ENCODE assay signal across 7 cellular contexts in genomic region chr6:148179786-148180185, GRCh38.
DNase-seq lines count a peak whose midpoint lies in the region; ATAC-seq and TF ChIP-seq lines count a peak whose summit lies in the region.

No MANE protein-coding gene starts in this region.

- peak; percentile 51; the same call in 2 of the 3 replicates for TF ChIP-seq CTCF in GM12872 (IDR thresholded peaks at IDR 0.05; ENCODE audit: insufficient read depth, low read depth, low read length)
- TF ChIP-seq CTCF in nephron progenitor cell (IDR thresholded peaks at IDR 0.05) = no peak

- H3K27ac Mint-ChIP-seq in nephron progenitor cell = no peak overlapping the region

- peaks cover 20% of the 10 kb centered on the region for H3K9me3 Mint-ChIP-seq in nephron progenitor cell

- no peak for ATAC-seq in GM19324 (IDR thresholded peaks at IDR 0.05; ENCODE audit: low FRiP score, unreplicated experiment)

- no peaks in the 10 kb centered on the region for H3K4me1 Mint-ChIP-seq in nephron progenitor cell

- no peaks in the 10 kb centered on the region for H3K36me3 Mint-ChIP-seq in nephron progenitor cell (ENCODE audit: low read depth)

- peaks cover 7% of the 10 kb centered on the region for H3K27me3 Mint-ChIP-seq in nephron progenitor cell (ENCODE audit: low read depth, poor library complexity)

- H3K4me3 Mint-ChIP-seq in nephron progenitor cell = no peak overlapping the region

- DNase-seq in NCI-H2227 (lab: John Stamatoyannopoulos, UW; ENCODE audit: unreplicated experiment) = peak; percentile 39
- peak; percentile 32 for DNase-seq in dedifferentiated amniotic fluid mesenchymal stem cell (ENCODE audit: extremely low spot score)
- peak; percentile 71 for DNase-seq in pons (ENCODE audit: low spot score)
- no peak for DNase-seq in NCI-H1436 (lab: John Stamatoyannopoulos, UW)
- no peak for DNase-seq in nephron progenitor cell

Comparison
In these comparisons a context has a peak if more than half of its experiments do, and no peak if none do; other contexts are left out.
1. DNase-seq: peak in NCI-H2227 (single experiment), dedifferentiated amniotic fluid mesenchymal stem cell (single experiment) and pons (single experiment); none in NCI-H1436 (single experiment) and nephron progenitor cell (single experiment).